8 cellular contexts compared by ENCODE assay signal in genomic region chr3:170221924-170222646, GRCh38. TPM values are rescaled to one million over a fixed set of nuclear protein-coding genes. Genes with fewer than 3 reads are reported as not detected.
DNase-seq lines count a peak whose midpoint lies in the region; ATAC-seq and TF ChIP-seq lines count a peak whose summit lies in the region.

TSS of gene PRKCI (plus strand) at chr3:170222424. CDS start at chr3:170222670, 246 bp downstream.

- H3K27ac ChIP-seq in adrenal gland, result peak within 1 kb of the TSS in 4 of 5 donors; percentile 62 to 91 (median 80)
- H3K27ac ChIP-seq in heart left ventricle, result peak within 1 kb of the TSS; percentile 54 to 95 (median 89)

- H3K27me3 ChIP-seq in adrenal gland (no peaks in the 10 kb centered on the region), heart left ventricle (no peaks in the 10 kb centered on the region)

- H3K27ac Mint-ChIP-seq in type B pancreatic cell, result peak within 1 kb of the TSS; percentile 100

- 0% methylated on average over 25 to 60 of the region's 60 CpGs for WGBS in adrenal gland, 4 donors
- 0 to 1% (median 1%) methylated on average over 28 to 60 of the region's 60 CpGs for WGBS in heart left ventricle, 4 donors

- H3K4me3 ChIP-seq in GM12875 (ENCODE audit: low read depth, low read length) (peak within 1 kb of the TSS; percentile 74), adrenal gland (peak within 1 kb of the TSS in 3 of 4 donors; percentile 58 to 92 (median 59)), heart left ventricle (peak within 1 kb of the TSS; percentile 73 to 99 (median 86))

- DNase-seq in NCI-H1436 (lab: John Stamatoyannopoulos, UW) (peak; percentile 99), T-helper 1 cell (peak; percentile 69 to 95 (median 78)), adrenal gland (peak; percentile 92 to 97 (median 96)), heart left ventricle (peak; percentile 95 to 98 (median 97)), pons (ENCODE audit: low spot score) (peak; percentile 96), type B pancreatic cell (ENCODE audit: extremely low spot score, unreplicated experiment) (peak; percentile 93)

- peak within 1 kb of the TSS; percentile 98 for H3K4me3 Mint-ChIP-seq in type B pancreatic cell

- TF ChIP-seq CTCF in GM12875 (IDR thresholded peaks at IDR 0.05; ENCODE audit: borderline replicate concordance, insufficient read depth, low read depth, low read length) (no peak), adrenal gland (IDR thresholded peaks at IDR 0.05) (no peak), heart left ventricle (IDR thresholded peaks at IDR 0.05) (no peak), type B pancreatic cell (conservative IDR thresholded peaks at IDR 0.05) (no peak)

- no peaks in the 10 kb centered on the region for H3K36me3 Mint-ChIP-seq in type B pancreatic cell

- no peaks in the 10 kb centered on the region for H3K36me3 ChIP-seq in adrenal gland (replicated peaks in 1 of 2)
- no peaks in the 10 kb centered on the region for H3K36me3 ChIP-seq in heart left ventricle

- intact Hi-C loops in adrenal gland (cut with DNase I), result no loop called here
- intact Hi-C loops in heart left ventricle (cut with DNase I), result loop anchor here in 3 of 10 donors (5.0 kb wide), 2 partner anchors 40 to 135 kb away; partner anchors contain the start of genes PHC3 (in 3 of the 3) and SKIL (in 2 of the 3)

- no peaks in the 10 kb centered on the region for H3K27me3 Mint-ChIP-seq in type B pancreatic cell

- H3K4me1 Mint-ChIP-seq in type B pancreatic cell (ENCODE audit: unreplicated experiment), result peaks cover 23% of the 10 kb centered on the region

- TF ChIP-seq POLR2A in adrenal gland (IDR thresholded peaks at IDR 0.05) (peak; percentile 57 to 84), heart left ventricle (IDR thresholded peaks at IDR 0.05) (peak in 1 of 2 donors; percentile 91)

- H3K9me3 ChIP-seq in adrenal gland (replicated peaks in 1 of 3), result no peaks in the 10 kb centered on the region
- H3K9me3 ChIP-seq in heart left ventricle, result peaks cover 0 to 8% (median 0%) of the 10 kb centered on the region in 12 donors

- H3K9me3 Mint-ChIP-seq in type B pancreatic cell, result no peaks in the 10 kb centered on the region

- ATAC-seq in HG02763 (IDR thresholded peaks at IDR 0.05; ENCODE audit: unreplicated experiment) (peak; percentile 97), heart left ventricle (peak; percentile 99 to 100 (median 100))

- H3K4me1 ChIP-seq in adrenal gland (replicated peaks in 1 of 2), result peaks cover 7 to 9% of the 10 kb centered on the region in 2 donors
- peaks cover 0 to 18% (median 9%) of the 10 kb centered on the region in 12 donors for H3K4me1 ChIP-seq in heart left ventricle

RNA-seq across cellular contexts. Expression of gene PRKCI, which starts in this region (rescaled TPM):
- 10 to 100 TPM in 7 of 8 donors, 1 to 10 TPM in 1; 6.2 to 29.2 (median 15.4) TPM for total RNA-seq in adrenal gland
- polyA plus RNA-seq in adrenal gland, result 10 to 100 TPM in 1 of 3 donors, 1 to 10 TPM in 2; 4.8 to 10.9 (median 5.8) TPM
- total RNA-seq in heart left ventricle, result 10 to 100 TPM in 8 of 9 donors, 1 to 10 TPM in 1; 8.8 to 26.9 (median 14.1) TPM
- 10 to 100 TPM in 1 of 2 donors, 1 to 10 TPM in 1; 4.5 to 11.9 TPM for polyA plus RNA-seq in heart left ventricle
- 47.3 and 54.9 TPM in 2 replicates for total RNA-seq in type B pancreatic cell (ENCODE audit: low replicate concordance)

Comparison
In these comparisons a context has a peak if more than half of its experiments do, and no peak if none do; other contexts are left out.
1. Peak in every context shown above with its lines: DNase-seq, ATAC-seq, H3K4me3 ChIP-seq and H3K27ac ChIP-seq.